In genomic region chr1:101820080-101820479, GRCh38 we compare ENCODE assay signal across 8 cellular contexts.
DNase-seq lines count a peak whose midpoint lies in the region; ATAC-seq, FAIRE-seq and TF ChIP-seq lines count a peak whose summit lies in the region.

No MANE protein-coding gene starts in this region.

- H3K27ac ChIP-seq in SK-N-SH (ENCODE audit: low read depth in 2 of 2, low read length in 1 of 2), result no peak overlapping the region

- H2AFZ ChIP-seq in SK-N-SH (ENCODE audit: low read depth), result no peak overlapping the region

- ATAC-seq in HG03175 (IDR thresholded peaks at IDR 0.05; ENCODE audit: unreplicated experiment) (no peak), HG02642 (IDR thresholded peaks at IDR 0.05; ENCODE audit: poor library complexity, unreplicated experiment) (no peak)

- POLR2A ChIA-PET in SK-N-SH (lab: Yijun Ruan, JAX), result no interaction called here

- H4K20me1 ChIP-seq in SK-N-SH (ENCODE audit: insufficient read depth), result no peaks in the 10 kb centered on the region

- H3K9me3 ChIP-seq in SK-N-SH, result no peaks in the 10 kb centered on the region

- no peak for FAIRE-seq in HTR-8/SVneo (lab: Jason Lieb, UNC)

- TF ChIP-seq CTCF in GM12864 (IDR thresholded peaks at IDR 0.05; ENCODE audit: low read depth, low read length, missing control alignments) (peak; percentile 25), LNCAP (IDR thresholded peaks at IDR 0.05) (peak; percentile 39), SK-N-SH (IDR thresholded peaks at IDR 0.05) (peak; percentile 59)

- no peak for DNase-seq in GM12864 (ENCODE audit: low read depth)
- peak; percentile 15 for DNase-seq in SK-N-SH
- peak; percentile 33 for DNase-seq in iPS DF 4.7 (ENCODE audit: extremely low read depth, low spot score)
- no peak for DNase-seq in GM19238 (ENCODE audit: insufficient read length, low spot score)
- no peak for DNase-seq in HTR-8/SVneo (ENCODE audit: insufficient read length, low spot score)

- H3K4me3 ChIP-seq in GM12864 (ENCODE audit: low read depth, low read length) (no peak overlapping the region), SK-N-SH (ENCODE audit: low read depth in 2 of 2, low read length in 1 of 2) (no peak overlapping the region)

- peak; percentile 90 for TF ChIP-seq RAD21 in SK-N-SH (IDR thresholded peaks at IDR 0.05; ENCODE audit: low read length)

- H3K79me2 ChIP-seq in SK-N-SH (ENCODE audit: insufficient read depth), result no peaks in the 10 kb centered on the region

- no peaks in the 10 kb centered on the region for H3K36me3 ChIP-seq in SK-N-SH (replicated peaks in 1 of 2; ENCODE audit: control insufficient read depth in 1 of 2, insufficient read depth in 2 of 2, low read length in 1 of 2)

- CTCF ChIA-PET in SK-N-SH (lab: Yijun Ruan, JAX), result interaction anchor here (0.6 to 1.9 kb wide), 23 partner anchors 9 to 1641 kb away, joined by 3 to 14 read pairs (median 3); partner anchors contain the start of gene OLFM3

- H3K4me1 ChIP-seq in SK-N-SH (ENCODE audit: control insufficient read depth in 1 of 2, insufficient read depth in 2 of 2, low read depth in 1 of 2, low read length in 1 of 2), result no peaks in the 10 kb centered on the region; a peak in 2 of 4 replicates

- no peak overlapping the region for H3K9ac ChIP-seq in SK-N-SH

- no peak for TF ChIP-seq EP300 in SK-N-SH (IDR thresholded peaks at IDR 0.05; ENCODE audit: borderline replicate concordance in 1 of 2, low read depth in 1 of 2, low read length in 1 of 2)

- 57% methylated on average over 1 of the region's 1 CpG for WGBS in SK-N-SH (ENCODE audit: low lambda C conversion rate)

- H3F3A ChIP-seq in SK-N-SH (replicated peaks; ENCODE audit: insufficient read depth), result no peaks in the 10 kb centered on the region

- H3K4me2 ChIP-seq in SK-N-SH, result no peak overlapping the region

- no peaks in the 10 kb centered on the region for H3K9me2 ChIP-seq in SK-N-SH

- H3K27me3 ChIP-seq in SK-N-SH (ENCODE audit: insufficient read depth), result no peaks in the 10 kb centered on the region

TF ChIP-seq in SK-N-SH, 30 proteins besides CTCF, POLR2A, EP300 and RAD21:
- TF ChIP-seq TEAD4 (IDR thresholded peaks at IDR 0.05; ENCODE audit: borderline replicate concordance, insufficient read depth) (no peak), SMC3 (IDR thresholded peaks at IDR 0.05; ENCODE audit: low read depth, low read length) (peak; percentile 71), GATA2 (CRISPR knock-in tag; IDR thresholded peaks at IDR 0.05) (no peak), RCOR1 (IDR thresholded peaks at IDR 0.05; ENCODE audit: low read length) (no peak), JUND (IDR thresholded peaks at IDR 0.05) (no peak), TAF1 (IDR thresholded peaks at IDR 0.05; ENCODE audit: borderline replicate concordance, low read depth, low read length) (no peak)
TF ChIP-seq in SK-N-SH: peak in this region for 1.

Comparison
In these comparisons a context has a peak if more than half of its experiments do, and no peak if none do; other contexts are left out.
1. DNase-seq: peak in SK-N-SH (single experiment) and iPS DF 4.7 (single experiment); none in GM12864 (single experiment), GM19238 (single experiment) and HTR-8/SVneo (single experiment).
2. Peak in every context shown above with its lines, with median percentiles within 50 percentile points of each other: CTCF ChIP-seq.